ENCODE assay signal across 11 cellular contexts in genomic region chr19:51971624-51972023, GRCh38. TPM values are rescaled to one million over a fixed set of nuclear protein-coding genes. Genes with fewer than 3 reads are reported as not detected.
DNase-seq lines count a peak whose midpoint lies in the region; ATAC-seq and TF ChIP-seq lines count a peak whose summit lies in the region.
"Had no signal": no experiment of that assay in that cellular context is flagged by ENCODE, and none has a peak within 500 bp of the region (broad histone marks: within the 10 kb centered on the region; RNA-seq: fewer than 3 reads in every experiment).

No MANE protein-coding gene starts in this region.

- no peak for TF ChIP-seq CTCF in cardiac fibroblast (IDR thresholded peaks at IDR 0.05; ENCODE audit: low read depth, low read length)

- peaks cover 72 to 74% of the 10 kb centered on the region in 2 donors for H3K9me3 ChIP-seq in mucosa of rectum (ENCODE audit: control insufficient read depth in 2 of 2, low read length in 2 of 2)

- no peaks in the 10 kb centered on the region for H3K4me1 ChIP-seq in mucosa of rectum (ENCODE audit: control insufficient read depth in 2 of 2, insufficient read depth in 2 of 2, low read length in 2 of 2)
- H3K4me1 ChIP-seq: stomach had no signal

- in situ Hi-C loops in KBM-7 (cut with MboI; ENCODE audit: low pct_unique_long_range_greater_than_20kb, low sequenced_read_pairs), result no loop called here

- H3K4me3 ChIP-seq in cardiac fibroblast (replicated peaks in 1 of 2; ENCODE audit: low read depth in 2 of 2, low read length in 2 of 2) (no peak overlapping the region), mucosa of rectum (ENCODE audit: low read length in 2 of 2) (peak overlapping the region; percentile 5 to 36), H7 (ENCODE audit: insufficient read depth, low read depth, low read length) (no peak overlapping the region)
- H3K4me3 ChIP-seq: stomach had no signal

- no peak overlapping the region for H3K27ac ChIP-seq in mucosa of rectum (ENCODE audit: low read depth in 2 of 2, low read length in 2 of 2)
- H3K27ac ChIP-seq: stomach had no signal

- H3K27me3 ChIP-seq in mucosa of rectum (ENCODE audit: control insufficient read depth in 2 of 2, insufficient read depth in 2 of 2, low read length in 2 of 2), result no peaks in the 10 kb centered on the region
- H3K27me3 ChIP-seq in H7 (ENCODE audit: control insufficient read depth, insufficient read depth, low read length), result no peaks in the 10 kb centered on the region
- H3K27me3 ChIP-seq: stomach had no signal

- H3K36me3 ChIP-seq in mucosa of rectum (ENCODE audit: control insufficient read depth in 2 of 2, insufficient read depth in 2 of 2, low read length in 2 of 2) (peaks cover 78% of the 10 kb centered on the region in 2 donors), H7 (replicated peaks; ENCODE audit: control insufficient read depth, insufficient read depth, low read length) (peaks cover 8% of the 10 kb centered on the region)

- no peak overlapping the region for H3K9ac ChIP-seq in mucosa of rectum (ENCODE audit: low read depth in 1 of 2, low read length in 2 of 2)

- ATAC-seq in GM19023 (IDR thresholded peaks at IDR 0.05; ENCODE audit: unreplicated experiment), result no peak

- DNase-seq in NCI-H1417 (lab: John Stamatoyannopoulos, UW), result peak; percentile 2 to 24 (median 13)
- DNase-seq in NCI-H1417 treated with DMSO at 0.1 percent for 48 hours (lab: John Stamatoyannopoulos, UW), result no peak
- DNase-seq in KBM-7, result peak; percentile 18
- peak; percentile 20 to 28 for DNase-seq in cardiac fibroblast (ENCODE audit: low read depth in 2 of 2)
- DNase-seq in H7, result no peak
- DNase-seq in activated CD8-positive, alpha-beta memory T cell treated with anti-CD3 and anti-CD28 coated beads, Interleukin-2, amount 50 U/mL, for 48 hours, result no peak
- DNase-seq: DMS79; stimulated activated CD4-positive, alpha-beta T cell treated with anti-CD3 and anti-CD28 coated beads, Interleukin-2, amount 100 ng/mL, for 48 hours; stomach had no signal

RNA-seq across cellular contexts. Expression of gene ZNF350, which starts 15.0 kb away (rescaled TPM):
- total RNA-seq in H7 (2014; rRNA removed; shearing (Covaris generic)), result 0.15 and 0.28 TPM in 2 replicates

RNA-seq across cellular contexts. Expression of gene ZNF615, which starts 36.4 kb away (rescaled TPM):
- total RNA-seq in H7 (2014; rRNA removed; shearing (Covaris generic)), result 0.80 and 1.4 TPM in 2 replicates

RNA-seq across cellular contexts. Expression of gene ZNF613, which starts 44.4 kb away (rescaled TPM):
- total RNA-seq in H7 (2014; rRNA removed; shearing (Covaris generic)), result 7.9 and 8.6 TPM in 2 replicates

RNA-seq across cellular contexts. Expression of gene ZNF614, which starts 56.6 kb away (rescaled TPM):
- 7.3 and 13.5 TPM in 2 replicates for total RNA-seq in H7 (2014; rRNA removed; shearing (Covaris generic))

Comparison
In these comparisons a context has a peak if more than half of its experiments do, and no peak if none do; other contexts are left out.
1. DNase-seq: peak in NCI-H1417 (3 of 3), KBM-7 (single experiment) and cardiac fibroblast (2 of 2); none in NCI-H1417 treated with DMSO at 0.1 percent for 48 hours (single experiment), H7 (single experiment) and activated CD8-positive, alpha-beta memory T cell treated with anti-CD3 and anti-CD28 coated beads, Interleukin-2, amount 50 U/mL, for 48 hours (single experiment).
2. H3K4me3 ChIP-seq: peak in mucosa of rectum (2 of 2); none in cardiac fibroblast (0 of 2) and H7 (single experiment).